2 cellular contexts compared by ENCODE assay signal in genomic region chr10:58179238-58179637, GRCh38.
A peak's percentile ranks its signal among the peaks of the same experiment; 100 is the strongest.
TF ChIP-seq lines count a peak whose summit lies in the region.

No MANE protein-coding gene starts in this region.

TF ChIP-seq in SK-N-SH, 30 proteins besides CTCF, POLR2A, EP300 and RAD21:
- TF ChIP-seq MEF2A (IDR thresholded peaks at IDR 0.05; ENCODE audit: borderline replicate concordance, low read depth) (no peak), FOSL2 (IDR thresholded peaks at IDR 0.05; ENCODE audit: borderline replicate concordance, low read depth) (peak; percentile 22; the same call in 1 of the 2 replicates)

TF ChIP-seq in SK-N-SH treated with all-trans-retinoic acid at 6 μM for 48 hours, 23 proteins besides CTCF, POLR2A, EP300 and RAD21:
- no peak for TF ChIP-seq ZFP30 (CRISPR knock-in tag; IDR thresholded peaks at IDR 0.05)
- TF ChIP-seq, protein P1, sequence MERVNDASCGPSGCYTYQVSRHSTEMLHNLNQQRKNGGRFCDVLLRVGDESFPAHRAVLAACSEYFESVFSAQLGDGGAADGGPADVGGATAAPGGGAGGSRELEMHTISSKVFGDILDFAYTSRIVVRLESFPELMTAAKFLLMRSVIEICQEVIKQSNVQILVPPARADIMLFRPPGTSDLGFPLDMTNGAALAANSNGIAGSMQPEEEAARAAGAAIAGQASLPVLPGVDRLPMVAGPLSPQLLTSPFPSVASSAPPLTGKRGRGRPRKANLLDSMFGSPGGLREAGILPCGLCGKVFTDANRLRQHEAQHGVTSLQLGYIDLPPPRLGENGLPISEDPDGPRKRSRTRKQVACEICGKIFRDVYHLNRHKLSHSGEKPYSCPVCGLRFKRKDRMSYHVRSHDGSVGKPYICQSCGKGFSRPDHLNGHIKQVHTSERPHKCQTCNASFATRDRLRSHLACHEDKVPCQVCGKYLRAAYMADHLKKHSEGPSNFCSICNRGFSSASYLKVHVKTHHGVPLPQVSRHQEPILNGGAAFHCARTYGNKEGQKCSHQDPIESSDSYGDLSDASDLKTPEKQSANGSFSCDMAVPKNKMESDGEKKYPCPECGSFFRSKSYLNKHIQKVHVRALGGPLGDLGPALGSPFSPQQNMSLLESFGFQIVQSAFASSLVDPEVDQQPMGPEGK (CRISPR knock-in tag; IDR thresholded peaks at IDR 0.05; ENCODE audit: borderline replicate concordance) = no peak
- TF ChIP-seq, protein P2, sequence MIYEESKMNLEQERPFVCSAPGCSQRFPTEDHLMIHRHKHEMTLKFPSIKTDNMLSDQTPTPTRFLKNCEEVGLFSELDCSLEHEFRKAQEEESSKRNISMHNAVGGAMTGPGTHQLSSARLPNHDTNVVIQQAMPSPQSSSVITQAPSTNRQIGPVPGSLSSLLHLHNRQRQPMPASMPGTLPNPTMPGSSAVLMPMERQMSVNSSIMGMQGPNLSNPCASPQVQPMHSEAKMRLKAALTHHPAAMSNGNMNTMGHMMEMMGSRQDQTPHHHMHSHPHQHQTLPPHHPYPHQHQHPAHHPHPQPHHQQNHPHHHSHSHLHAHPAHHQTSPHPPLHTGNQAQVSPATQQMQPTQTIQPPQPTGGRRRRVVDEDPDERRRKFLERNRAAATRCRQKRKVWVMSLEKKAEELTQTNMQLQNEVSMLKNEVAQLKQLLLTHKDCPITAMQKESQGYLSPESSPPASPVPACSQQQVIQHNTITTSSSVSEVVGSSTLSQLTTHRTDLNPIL (CRISPR knock-in tag; IDR thresholded peaks at IDR 0.05; ENCODE audit: low read depth) = no peak
- no peak for TF ChIP-seq GLIS3 (CRISPR knock-in tag; IDR thresholded peaks at IDR 0.05)
- TF ChIP-seq ZC3H10 (CRISPR knock-in tag; IDR thresholded peaks at IDR 0.05) = no peak
- TF ChIP-seq ZNF565 (CRISPR knock-in tag; conservative IDR thresholded peaks at IDR 0.05; ENCODE audit: low read depth) = no peak
- no peak for TF ChIP-seq ZFP3 (CRISPR knock-in tag; IDR thresholded peaks at IDR 0.05)
- TF ChIP-seq ZNF70 (CRISPR knock-in tag; IDR thresholded peaks at IDR 0.05) = no peak
- TF ChIP-seq, protein P3, sequence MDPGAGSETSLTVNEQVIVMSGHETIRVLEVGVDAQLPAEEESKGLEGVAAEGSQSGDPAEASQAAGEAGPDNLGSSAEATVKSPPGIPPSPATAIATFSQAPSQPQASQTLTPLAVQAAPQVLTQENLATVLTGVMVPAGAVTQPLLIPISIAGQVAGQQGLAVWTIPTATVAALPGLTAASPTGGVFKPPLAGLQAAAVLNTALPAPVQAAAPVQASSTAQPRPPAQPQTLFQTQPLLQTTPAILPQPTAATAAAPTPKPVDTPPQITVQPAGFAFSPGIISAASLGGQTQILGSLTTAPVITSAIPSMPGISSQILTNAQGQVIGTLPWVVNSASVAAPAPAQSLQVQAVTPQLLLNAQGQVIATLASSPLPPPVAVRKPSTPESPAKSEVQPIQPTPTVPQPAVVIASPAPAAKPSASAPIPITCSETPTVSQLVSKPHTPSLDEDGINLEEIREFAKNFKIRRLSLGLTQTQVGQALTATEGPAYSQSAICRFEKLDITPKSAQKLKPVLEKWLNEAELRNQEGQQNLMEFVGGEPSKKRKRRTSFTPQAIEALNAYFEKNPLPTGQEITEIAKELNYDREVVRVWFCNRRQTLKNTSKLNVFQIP (CRISPR knock-in tag; IDR thresholded peaks at IDR 0.05; ENCODE audit: borderline replicate concordance, low read depth) = no peak
- TF ChIP-seq, protein P4, sequence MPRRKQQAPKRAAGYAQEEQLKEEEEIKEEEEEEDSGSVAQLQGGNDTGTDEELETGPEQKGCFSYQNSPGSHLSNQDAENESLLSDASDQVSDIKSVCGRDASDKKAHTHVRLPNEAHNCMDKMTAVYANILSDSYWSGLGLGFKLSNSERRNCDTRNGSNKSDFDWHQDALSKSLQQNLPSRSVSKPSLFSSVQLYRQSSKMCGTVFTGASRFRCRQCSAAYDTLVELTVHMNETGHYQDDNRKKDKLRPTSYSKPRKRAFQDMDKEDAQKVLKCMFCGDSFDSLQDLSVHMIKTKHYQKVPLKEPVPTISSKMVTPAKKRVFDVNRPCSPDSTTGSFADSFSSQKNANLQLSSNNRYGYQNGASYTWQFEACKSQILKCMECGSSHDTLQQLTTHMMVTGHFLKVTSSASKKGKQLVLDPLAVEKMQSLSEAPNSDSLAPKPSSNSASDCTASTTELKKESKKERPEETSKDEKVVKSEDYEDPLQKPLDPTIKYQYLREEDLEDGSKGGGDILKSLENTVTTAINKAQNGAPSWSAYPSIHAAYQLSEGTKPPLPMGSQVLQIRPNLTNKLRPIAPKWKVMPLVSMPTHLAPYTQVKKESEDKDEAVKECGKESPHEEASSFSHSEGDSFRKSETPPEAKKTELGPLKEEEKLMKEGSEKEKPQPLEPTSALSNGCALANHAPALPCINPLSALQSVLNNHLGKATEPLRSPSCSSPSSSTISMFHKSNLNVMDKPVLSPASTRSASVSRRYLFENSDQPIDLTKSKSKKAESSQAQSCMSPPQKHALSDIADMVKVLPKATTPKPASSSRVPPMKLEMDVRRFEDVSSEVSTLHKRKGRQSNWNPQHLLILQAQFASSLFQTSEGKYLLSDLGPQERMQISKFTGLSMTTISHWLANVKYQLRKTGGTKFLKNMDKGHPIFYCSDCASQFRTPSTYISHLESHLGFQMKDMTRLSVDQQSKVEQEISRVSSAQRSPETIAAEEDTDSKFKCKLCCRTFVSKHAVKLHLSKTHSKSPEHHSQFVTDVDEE (CRISPR knock-in tag; IDR thresholded peaks at IDR 0.05) = no peak
- no peak for TF ChIP-seq PPARA (CRISPR knock-in tag; IDR thresholded peaks at IDR 0.05; ENCODE audit: borderline replicate concordance)
